Comparison of ENCODE assay signal across 9 cellular contexts in the genomic region with DNA sequence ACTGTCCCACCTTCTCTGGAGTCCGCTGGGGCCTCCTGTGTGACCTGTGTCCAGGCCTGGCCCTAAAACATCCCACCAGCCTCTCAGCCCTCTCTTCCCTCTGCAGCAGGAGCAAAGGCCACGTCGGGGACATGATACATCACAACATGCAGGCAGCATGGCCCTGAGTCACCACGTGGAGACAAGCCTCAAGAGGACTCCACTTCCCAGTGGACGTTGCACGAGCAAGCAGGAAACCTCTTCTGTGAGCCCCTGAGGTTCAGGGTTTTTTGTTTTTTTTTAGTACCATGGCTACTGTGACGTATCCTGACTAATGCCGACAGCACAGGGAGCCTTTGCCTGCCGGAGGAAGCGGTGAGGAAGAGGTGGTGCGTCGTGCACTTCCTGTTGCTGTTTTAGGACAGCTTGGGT.
DNase-seq lines count a peak whose midpoint lies in the region; FAIRE-seq and TF ChIP-seq lines count a peak whose summit lies in the region.
"Had no signal": no experiment of that assay in that cellular context is flagged by ENCODE, and none has a peak within 500 bp of the region (broad histone marks: within the 10 kb centered on the region; RNA-seq: fewer than 3 reads in every experiment).

No MANE protein-coding gene starts in this region.

- no peaks in the 10 kb centered on the region for H3K79me2 ChIP-seq in OCI-LY7 (ENCODE audit: insufficient read depth, low read depth, low read length)

- H3K36me3 ChIP-seq in H7 (replicated peaks; ENCODE audit: control insufficient read depth, insufficient read depth, low read length) (no peaks in the 10 kb centered on the region), OCI-LY7 (ENCODE audit: insufficient read depth, low read length) (no peaks in the 10 kb centered on the region)
- H3K36me3 ChIP-seq: uterus had no signal

- peaks cover 64% of the 10 kb centered on the region for H3K9me3 Mint-ChIP-seq in endothelial cell (ENCODE audit: unreplicated experiment)

- H3K4me3 Mint-ChIP-seq in endothelial cell (ENCODE audit: unreplicated experiment), result no peak overlapping the region

- CTCF ChIA-PET in OCI-LY7 (lab: Charles Lee; ENCODE audit: unreplicated experiment), result no interaction called here

- BruUV-seq in OCI-LY7 (replicated peaks; lab: Mats Ljungman, UMichigan), result no TSS peak

- no peak overlapping the region for H3K27ac ChIP-seq in OCI-LY7 (ENCODE audit: low read depth, low read length, poor library complexity, severe bottlenecking)
- H3K27ac ChIP-seq: uterus had no signal

- no peaks in the 10 kb centered on the region for H3K9me3 ChIP-seq in OCI-LY7 (ENCODE audit: low read length)
- H3K9me3 ChIP-seq: uterus had no signal

- H3K27ac Mint-ChIP-seq in endothelial cell (ENCODE audit: unreplicated experiment), result no peak overlapping the region

- POLR2A ChIA-PET in OCI-LY7 (lab: Charles Lee), result no interaction called here

- H3K4me1 Mint-ChIP-seq in endothelial cell (ENCODE audit: unreplicated experiment), result no peaks in the 10 kb centered on the region

- H3K27me3 ChIP-seq in H7 (ENCODE audit: control insufficient read depth, insufficient read depth, low read length), result peaks cover 7% of the 10 kb centered on the region; the same call in 1 of the 2 replicates
- H3K27me3 ChIP-seq: uterus had no signal

- H3K4me1 ChIP-seq in OCI-LY7 (ENCODE audit: insufficient read depth, low read length, poor library complexity, severe bottlenecking), result no peaks in the 10 kb centered on the region
- H3K4me1 ChIP-seq: uterus had no signal

- intact Hi-C loops in OCI-LY7 (cut with micrococcal nuclease; ENCODE audit: unreplicated experiment), result no loop called here

- no peak for FAIRE-seq in GM19239 (lab: Jason Lieb, UNC)

- no peaks in the 10 kb centered on the region for H3K9me2 ChIP-seq in OCI-LY7 (ENCODE audit: insufficient read depth, low read length)

- peaks cover 13% of the 10 kb centered on the region for H3K27me3 Mint-ChIP-seq in endothelial cell (ENCODE audit: unreplicated experiment)

- no peak overlapping the region for H3K4me2 ChIP-seq in OCI-LY7 (ENCODE audit: low read length)

- no peaks in the 10 kb centered on the region for H4K20me1 ChIP-seq in OCI-LY7 (ENCODE audit: insufficient read depth, low read length)

- H3K4me3 ChIP-seq in H7 (ENCODE audit: insufficient read depth, low read depth, low read length), result no peak overlapping the region
- no peak overlapping the region for H3K4me3 ChIP-seq in OCI-LY7 (ENCODE audit: low read depth, low read length, poor library complexity, severe bottlenecking)
- H3K4me3 ChIP-seq: uterus had no signal

- H2AFZ ChIP-seq in OCI-LY7 (ENCODE audit: low read length), result no peak overlapping the region

- peaks cover 36% of the 10 kb centered on the region for H3K36me3 Mint-ChIP-seq in endothelial cell (ENCODE audit: low read depth, unreplicated experiment)

- TF ChIP-seq CTCF in OCI-LY7 (conservative IDR thresholded peaks at IDR 0.05; ENCODE audit: low read length) (no peak), endothelial cell (IDR thresholded peaks at IDR 0.05; ENCODE audit: unreplicated experiment) (no peak)

- DNase-seq in H7 (peak; percentile 12), GM19239 (ENCODE audit: insufficient read length, low spot score) (no peak), OCI-LY7 (ENCODE audit: low spot score) (no peak), DMS153 (lab: John Stamatoyannopoulos, UW) (no peak), endothelial cell (ENCODE audit: low spot score) (no peak)
- DNase-seq in activated CD4-positive, alpha-beta T cell treated with anti-CD3 and anti-CD28 coated beads for 4 hours, result peak; percentile 41 to 48
- peak; percentile 40 for DNase-seq in effector CD8-positive, alpha-beta T cell (lab: John Stamatoyannopoulos, UW)
- peak; percentile 57 for DNase-seq in stimulated activated CD4-positive, alpha-beta T cell treated with anti-CD3 and anti-CD28 coated beads, Interleukin-4, amount 100 ng/mL, for 24 hours

Comparison
In these comparisons a context has a peak if more than half of its experiments do, and no peak if none do; other contexts are left out.
1. DNase-seq: peak in H7 (single experiment), activated CD4-positive, alpha-beta T cell treated with anti-CD3 and anti-CD28 coated beads for 4 hours (2 of 2), effector CD8-positive, alpha-beta T cell (single experiment) and stimulated activated CD4-positive, alpha-beta T cell treated with anti-CD3 and anti-CD28 coated beads, Interleukin-4, amount 100 ng/mL, for 24 hours (single experiment); none in GM19239 (single experiment), OCI-LY7 (single experiment), DMS153 (single experiment) and endothelial cell (single experiment).